In the genomic region with DNA sequence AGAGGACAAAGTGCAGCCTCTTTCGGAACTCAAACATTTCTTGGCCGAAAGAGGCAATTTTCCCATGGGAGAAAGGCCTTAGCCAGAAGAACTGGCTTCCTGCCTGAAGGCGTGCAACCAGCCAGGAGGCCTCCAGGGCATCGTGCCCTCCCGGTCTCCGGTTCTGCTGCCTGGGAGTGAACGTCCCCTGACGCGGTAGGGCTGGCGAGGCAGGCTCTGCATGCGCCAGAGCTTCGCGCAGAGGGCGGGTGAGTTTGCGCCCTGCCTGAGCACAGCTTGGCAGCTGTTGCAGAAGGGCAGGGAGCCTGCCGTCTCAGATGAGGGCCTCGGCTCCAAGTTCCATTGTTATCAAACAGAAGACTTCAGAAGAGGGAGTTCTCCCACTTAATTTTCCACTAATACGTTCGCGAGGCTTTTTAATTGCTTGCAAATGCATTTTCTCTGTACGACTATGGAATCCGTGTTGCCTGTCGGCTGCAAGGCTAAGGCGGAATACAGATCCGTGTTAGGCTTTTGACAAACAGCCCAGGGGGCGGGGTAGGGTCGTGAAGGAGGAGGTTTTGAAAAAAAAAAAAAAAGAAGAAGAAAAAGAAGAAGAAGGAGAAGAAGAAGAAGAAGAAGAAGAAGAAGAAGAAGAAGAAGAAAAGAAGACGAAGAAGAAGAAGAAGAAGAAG, we compare ENCODE assay signal across 20 cellular contexts.
DNase-seq lines count a peak whose midpoint lies in the region; ATAC-seq and TF ChIP-seq lines count a peak whose summit lies in the region.
"Had no signal": no experiment of that assay in that cellular context is flagged by ENCODE, and none has a peak within 500 bp of the region (broad histone marks: within the 10 kb centered on the region; RNA-seq: fewer than 3 reads in every experiment).

No MANE protein-coding gene starts in this region.

- TF ChIP-seq CTCF in cardiac fibroblast (IDR thresholded peaks at IDR 0.05; ENCODE audit: low read depth, low read length): no peak

- H3K27ac Mint-ChIP-seq in activated T-cell treated with anti-CD3 and anti-CD28 coated beads, Interleukin-2, amount 50 U/mL, for 24 hours: no peak overlapping the region
- H3K27ac Mint-ChIP-seq: activated CD4-positive, alpha-beta memory T cell treated with anti-CD3 and anti-CD28 coated beads, Interleukin-2, amount 10 ng/mL, durations not matched to agents 7 days and 5 days; activated naive CD8-positive, alpha-beta T cell treated with anti-CD3 and anti-CD28 coated beads, Interleukin-2, amount 10 ng/mL, durations not matched to agents 7 days and 5 days had no signal

- H3K9me3 ChIP-seq in HUES6 (ENCODE audit: control insufficient read depth, insufficient read depth, low read depth, low read length): no peaks in the 10 kb centered on the region
- H3K9me3 ChIP-seq: thoracic aorta had no signal

- H3K4me3 Mint-ChIP-seq in activated T-cell treated with anti-CD3 and anti-CD28 coated beads, Interleukin-2, amount 50 U/mL, for 24 hours: no peak overlapping the region
- H3K4me3 Mint-ChIP-seq: activated CD4-positive, alpha-beta memory T cell treated with anti-CD3 and anti-CD28 coated beads, Interleukin-2, amount 10 ng/mL, durations not matched to agents 7 days and 5 days; activated naive CD8-positive, alpha-beta T cell treated with anti-CD3 and anti-CD28 coated beads, Interleukin-2, amount 10 ng/mL, durations not matched to agents 7 days and 5 days had no signal

- DNase-seq in cardiac fibroblast (ENCODE audit: low read depth in 2 of 2) (peak; percentile 5 to 32), head of caudate nucleus (peak in 33 of 42 donors; percentile 2 to 66 (median 38)), posterior cingulate gyrus (peak in 6 of 10 donors; percentile 16 to 87 (median 50)), NCI-H2081 treated with DMSO at 0.1 percent for 48 hours (lab: John Stamatoyannopoulos, UW) (no peak)
- DNase-seq in activated T-cell treated with anti-CD3 and anti-CD28 coated beads, Interleukin-2, amount 50 U/mL, for 24 hours: no peak
- no peak for DNase-seq in activated CD8-positive, alpha-beta memory T cell treated with anti-CD3 and anti-CD28 coated beads for 24 hours
- DNase-seq: activated CD4-positive, alpha-beta memory T cell treated with anti-CD3 and anti-CD28 coated beads, Interleukin-2, amount 10 ng/mL, durations not matched to agents 7 days and 5 days; activated naive CD8-positive, alpha-beta T cell treated with anti-CD3 and anti-CD28 coated beads, Interleukin-2, amount 10 ng/mL, durations not matched to agents 7 days and 5 days; GF-D8; IMR-90; kidney glomerular epithelial cell; NCI-H2107; Peyer's patch; stimulated activated CD4-positive, alpha-beta T cell treated with anti-CD3 and anti-CD28 coated beads, Interleukin-4, amount 100 ng/mL, for 24 hours; stimulated activated CD8-positive, alpha-beta memory T cell treated with anti-CD3 and anti-CD28 coated beads, Interleukin-4, amount 100 ng/mL, for 48 hours; SW 1271 had no signal

- H3K4me3 ChIP-seq in HUES6 (ENCODE audit: low read depth, low read length) (peak overlapping the region; percentile 45), cardiac fibroblast (replicated peaks in 1 of 2; ENCODE audit: low read depth in 2 of 2, low read length in 2 of 2) (no peak overlapping the region)
- H3K4me3 ChIP-seq: Peyer's patch, thoracic aorta had no signal

- no peak overlapping the region for H3K9ac ChIP-seq in HUES6 (ENCODE audit: low read length)

- peaks cover 12% of the 10 kb centered on the region for H3K4me1 ChIP-seq in HUES6 (ENCODE audit: control insufficient read depth, insufficient read depth, low read length)
- H3K4me1 ChIP-seq: Peyer's patch had no signal

- H3K27me3 ChIP-seq in HUES6 (ENCODE audit: control insufficient read depth, insufficient read depth, low read length): peaks cover 100% of the 10 kb centered on the region

- no peaks in the 10 kb centered on the region for H3K4me1 Mint-ChIP-seq in activated T-cell treated with anti-CD3 and anti-CD28 coated beads, Interleukin-2, amount 50 U/mL, for 24 hours (ENCODE audit: low read depth)
- H3K4me1 Mint-ChIP-seq: activated CD4-positive, alpha-beta memory T cell treated with anti-CD3 and anti-CD28 coated beads, Interleukin-2, amount 10 ng/mL, durations not matched to agents 7 days and 5 days; activated naive CD8-positive, alpha-beta T cell treated with anti-CD3 and anti-CD28 coated beads, Interleukin-2, amount 10 ng/mL, durations not matched to agents 7 days and 5 days had no signal

- no peaks in the 10 kb centered on the region for H3K36me3 Mint-ChIP-seq in activated T-cell treated with anti-CD3 and anti-CD28 coated beads, Interleukin-2, amount 50 U/mL, for 24 hours (ENCODE audit: low read depth)
- H3K36me3 Mint-ChIP-seq: activated naive CD8-positive, alpha-beta T cell treated with anti-CD3 and anti-CD28 coated beads, Interleukin-2, amount 10 ng/mL, durations not matched to agents 7 days and 5 days had no signal

- intact Hi-C loops in head of caudate nucleus (cut with DNase I) (no loop called here), posterior cingulate gyrus (cut with DNase I) (no loop called here)

- no peak for ATAC-seq in GM19035 (IDR thresholded peaks at IDR 0.05; ENCODE audit: unreplicated experiment)

- peaks cover 74% of the 10 kb centered on the region for H3K27me3 Mint-ChIP-seq in activated T-cell treated with anti-CD3 and anti-CD28 coated beads, Interleukin-2, amount 50 U/mL, for 24 hours

- H3K36me3 ChIP-seq in HUES6 (ENCODE audit: control insufficient read depth, insufficient read depth, low read length): no peaks in the 10 kb centered on the region
- H3K36me3 ChIP-seq: Peyer's patch, thoracic aorta had no signal

- peaks cover 6% of the 10 kb centered on the region for H3K9me3 Mint-ChIP-seq in activated T-cell treated with anti-CD3 and anti-CD28 coated beads, Interleukin-2, amount 50 U/mL, for 24 hours
- H3K9me3 Mint-ChIP-seq: activated CD4-positive, alpha-beta memory T cell treated with anti-CD3 and anti-CD28 coated beads, Interleukin-2, amount 10 ng/mL, durations not matched to agents 7 days and 5 days had no signal

- no peak overlapping the region for H3K27ac ChIP-seq in HUES6 (ENCODE audit: low read depth, low read length)
- H3K27ac ChIP-seq: Peyer's patch, thoracic aorta, VCaP had no signal

Comparison
In these comparisons a context has a peak if more than half of its experiments do, and no peak if none do; other contexts are left out.
1. DNase-seq: peak in cardiac fibroblast (2 of 2), head of caudate nucleus (33 of 42) and posterior cingulate gyrus (6 of 10); none in NCI-H2081 treated with DMSO at 0.1 percent for 48 hours (single experiment), activated T-cell treated with anti-CD3 and anti-CD28 coated beads, Interleukin-2, amount 50 U/mL, for 24 hours (single experiment) and activated CD8-positive, alpha-beta memory T cell treated with anti-CD3 and anti-CD28 coated beads for 24 hours (single experiment).